In the genomic region with DNA sequence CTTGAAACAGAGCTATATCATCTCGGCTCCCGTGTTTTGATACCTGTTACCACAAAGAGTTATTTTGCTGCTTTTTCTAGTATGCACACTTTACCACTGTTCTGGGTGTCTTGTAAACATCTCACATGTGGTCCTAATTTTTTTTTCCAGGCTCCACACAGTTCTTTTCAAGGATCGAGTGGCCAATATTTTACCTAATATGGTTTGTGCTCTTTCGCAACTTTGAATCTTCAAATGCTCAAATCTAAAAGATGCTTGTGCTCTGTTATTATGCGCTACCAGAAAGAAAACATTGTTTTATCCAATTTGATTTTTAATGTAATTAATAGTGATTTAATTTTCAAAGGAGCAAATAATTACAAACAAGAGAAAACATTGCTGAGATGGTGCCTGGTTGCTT, we compare ENCODE assay signal across 26 cellular contexts. TPM values are rescaled to one million over a fixed set of nuclear protein-coding genes. Genes with fewer than 3 reads are reported as not detected.
DNase-seq lines count a peak whose midpoint lies in the region; ATAC-seq, FAIRE-seq and TF ChIP-seq lines count a peak whose summit lies in the region.
"Had no signal": no experiment of that assay in that cellular context is flagged by ENCODE, and none has a peak within 500 bp of the region (broad histone marks: within the 10 kb centered on the region; RNA-seq: fewer than 3 reads in every experiment).

No MANE protein-coding gene starts in this region.

- no peak overlapping the region for H3K9ac ChIP-seq in HepG2 (ENCODE audit: insufficient read depth, low read depth, low read length)
- H3K9ac ChIP-seq: BLaER1 treated with 17β-estradiol and CSF1 and Interleukin-3, amounts not matched to agents 10 nM and 100 nM had no signal

- no peaks in the 10 kb centered on the region for H3K27me3 ChIP-seq in HepG2 (ENCODE audit: control insufficient read depth in 1 of 2, insufficient read depth in 2 of 2, low read length in 2 of 2)
- H3K27me3 ChIP-seq in right lobe of liver = no peaks in the 10 kb centered on the region
- H3K27me3 ChIP-seq: BE2C; BLaER1 treated with 17β-estradiol and CSF1 and Interleukin-3, amounts not matched to agents 10 nM and 100 nM had no signal

- TF ChIP-seq EP300 in HepG2 (IDR thresholded peaks at IDR 0.05; ENCODE audit: low read depth in 2 of 2, low read length in 2 of 2) (no peak), HepG2 (CRISPR knock-in tag; IDR thresholded peaks at IDR 0.05; ENCODE audit: borderline replicate concordance) (no peak)

- 36% methylated on average over 5 of the region's 5 CpGs for WGBS in HepG2 (ENCODE audit: low lambda C conversion rate)
- 89% methylated on average over 5 of the region's 5 CpGs for WGBS in right lobe of liver (ENCODE audit: insufficient coverage, low coverage, low lambda C conversion rate, missing lambda C conversion rate)

- no peak for TF ChIP-seq CTCF in HepG2 (CRISPR knock-in tag; IDR thresholded peaks at IDR 0.05)
- no peak for TF ChIP-seq CTCF in right lobe of liver (IDR thresholded peaks at IDR 0.05)

- POLR2A ChIA-PET in HepG2 (lab: Yijun Ruan, JAX) = no interaction called here

- no peaks in the 10 kb centered on the region for H3K9me3 ChIP-seq in HepG2 (ENCODE audit: low read length)
- no peaks in the 10 kb centered on the region for H3K9me3 ChIP-seq in right lobe of liver
- H3K9me3 ChIP-seq: BE2C, HAP-1 had no signal

- no TSS peak for BruUV-seq in HepG2 (replicated peaks; lab: Mats Ljungman, UMichigan)

- TF ChIP-seq RAD21 in HepG2 (CRISPR knock-in tag; IDR thresholded peaks at IDR 0.05) = no peak

- H4K20me1 ChIP-seq in HepG2 (ENCODE audit: insufficient read depth, low read length) = no peaks in the 10 kb centered on the region
- H4K20me1 ChIP-seq: BLaER1 treated with 17β-estradiol and CSF1 and Interleukin-3, amounts not matched to agents 10 nM and 100 nM had no signal

- FAIRE-seq in HepG2 (lab: Jason Lieb, UNC) = no peak
- FAIRE-seq: A204.1, GM12891, GM18507, H54 had no signal

- H3K4me3 ChIP-seq in HepG2 (replicated peaks in 1 of 3; ENCODE audit: insufficient read depth in 1 of 3, low read depth in 2 of 3, low read length in 3 of 3) (no peak overlapping the region), right lobe of liver (no peak overlapping the region)
- H3K4me3 ChIP-seq: BLaER1 treated with 17β-estradiol and CSF1 and Interleukin-3, amounts not matched to agents 10 nM and 100 nM; HAP-1 had no signal

- H3K36me3 ChIP-seq in HepG2 (replicated peaks in 1 of 2; ENCODE audit: control insufficient read depth in 1 of 2, insufficient read depth in 2 of 2, low read length in 2 of 2) (no peaks in the 10 kb centered on the region), right lobe of liver (no peaks in the 10 kb centered on the region)
- H3K36me3 ChIP-seq: BE2C; BLaER1 treated with 17β-estradiol and CSF1 and Interleukin-3, amounts not matched to agents 10 nM and 100 nM; HAP-1 had no signal

- in situ Hi-C loops in HepG2 (cut with HindIII; ENCODE audit: extremely low pct_ligation_motif_present, low pct_unique_long_range_greater_than_20kb) = no loop called here

- H3K27ac ChIP-seq in HepG2 (ENCODE audit: extremely low read length, insufficient read depth, low read length) (no peak overlapping the region), right lobe of liver (no peak overlapping the region)
- H3K27ac ChIP-seq: 22Rv1; BLaER1 treated with 17β-estradiol and CSF1 and Interleukin-3, amounts not matched to agents 10 nM and 100 nM had no signal

- CTCF ChIA-PET in HepG2 (lab: Yijun Ruan, JAX; ENCODE audit: low intra/inter-chr PET ratio, low total read pairs) = no interaction called here

- ATAC-seq in HepG2 = no peak
- no peak for ATAC-seq in right lobe of liver
- ATAC-seq in sciatic nerve = peak; percentile 26
- ATAC-seq in HG02981 (IDR thresholded peaks at IDR 0.05; ENCODE audit: unreplicated experiment) = no peak

- no peak overlapping the region for H3K4me2 ChIP-seq in HepG2 (ENCODE audit: low read depth, low read length)
- H3K4me2 ChIP-seq: BLaER1 treated with 17β-estradiol and CSF1 and Interleukin-3, amounts not matched to agents 10 nM and 100 nM had no signal

- H3K4me1 ChIP-seq in HepG2 (ENCODE audit: insufficient read depth, low read length) (no peaks in the 10 kb centered on the region), right lobe of liver (no peaks in the 10 kb centered on the region)
- H3K4me1 ChIP-seq: BE2C, HAP-1 had no signal

- H3K79me2 ChIP-seq in HepG2 (ENCODE audit: insufficient read depth, low read length) = no peaks in the 10 kb centered on the region

- no peak for TF ChIP-seq POLR2A in HepG2 (IDR thresholded peaks at IDR 0.05; ENCODE audit: insufficient read depth in 1 of 2, low read depth in 2 of 2, low read length in 2 of 2)
- TF ChIP-seq POLR2A in right lobe of liver (IDR thresholded peaks at IDR 0.05) = no peak

- no peak for DNase-seq in HepG2 (ENCODE audit: low spot score)
- DNase-seq in right lobe of liver = no peak
- DNase-seq in fibroblast of gingiva (ENCODE audit: low read depth) = peak; percentile 25
- no peak for DNase-seq in sciatic nerve (ENCODE audit: low spot score)
- DNase-seq in SIG-M5 treated with dmso at 0.1 percent for 504 hours (lab: John Stamatoyannopoulos, UW; ENCODE audit: unreplicated experiment) = no peak
- DNase-seq: AML-193; BE2C; Calu3; CD4-positive, alpha-beta T cell; COR-L47; DMS53; DMS79 treated with DMSO at 0.1 percent for 48 hours; GF-D8; GOT3; HFFc6 had no signal

- intact Hi-C loops in HepG2 (cut with micrococcal nuclease; ENCODE audit: unreplicated experiment) (no loop called here), right lobe of liver (cut with DNase I) (no loop called here), sciatic nerve (cut with DNase I) (no loop called here)

- no peak overlapping the region for H2AFZ ChIP-seq in HepG2 (ENCODE audit: low read length)

TF ChIP-seq in HepG2, 621 proteins besides CTCF, POLR2A, EP300 and RAD21:
- peak; percentile 33; the same call in 1 of the 2 replicates for TF ChIP-seq CEBPB (IDR thresholded peaks at IDR 0.05; ENCODE audit: borderline replicate concordance, low read depth, low read length)
- no peak for TF ChIP-seq PPARG (CRISPR knock-in tag; conservative IDR thresholded peaks at IDR 0.05)

RNA-seq across cellular contexts. Expression of gene ENPP5, which starts 10.7 kb away (rescaled TPM):
- not detected in 2 replicates for total RNA-seq in HepG2 (2016; rRNA removed; fragmentation: Illumina TruSeq; extraction: Trizol)
- not detected in 2 replicates for total RNA-seq in HepG2 (2016; cell fraction: cytosol; rRNA removed; fragmentation: Illumina TruSeq; extraction: Trizol; ENCODE audit: low read depth)
- total RNA-seq in HepG2 (2016; cell fraction: insoluble cytoplasmic fraction; rRNA removed; fragmentation: Illumina TruSeq; extraction: Trizol) = not detected in 2 replicates
- total RNA-seq in HepG2 (2016; cell fraction: membrane; rRNA removed; fragmentation: Illumina TruSeq; extraction: Trizol) = not detected in 2 replicates
- total RNA-seq in HepG2 (2016; cell fraction: nucleus; rRNA removed; fragmentation: Illumina TruSeq; extraction: Trizol) = not detected in 2 replicates
- polyA plus RNA-seq in HepG2 (2011; rRNA removed) = not detected in 2 replicates
- not detected in 2 replicates for polyA plus RNA-seq in HepG2 (2011; cell fraction: cytosol; rRNA removed)
- polyA plus RNA-seq in HepG2 (2011; cell fraction: nucleus; rRNA removed) = not detected in 2 replicates
- polyA plus RNA-seq in HepG2 (2012) = not detected in 2 replicates
- polyA plus RNA-seq in HepG2 (2016; cell fraction: cytosol; fragmentation: Illumina TruSeq; extraction: Trizol; ENCODE audit: low read depth) = not detected in 2 replicates
- polyA plus RNA-seq in HepG2 (2016; cell fraction: insoluble cytoplasmic fraction; fragmentation: Illumina TruSeq; extraction: Trizol; ENCODE audit: low read depth) = not detected in 2 replicates
- not detected in 2 replicates for polyA plus RNA-seq in HepG2 (2016; cell fraction: membrane; fragmentation: Illumina TruSeq; extraction: Trizol; ENCODE audit: low read depth)
- not detected in 2 replicates for polyA plus RNA-seq in HepG2 (2016; cell fraction: nucleus; fragmentation: Illumina TruSeq; extraction: Trizol; ENCODE audit: insufficient read depth, low read depth)
- not detected in 2 replicates for polyA minus RNA-seq in HepG2 (2011; rRNA and poly(A)+ RNA removed; ENCODE audit: low replicate concordance)
- not detected in 2 replicates for polyA minus RNA-seq in HepG2 (2011; cell fraction: cytosol; rRNA and poly(A)+ RNA removed)
- polyA minus RNA-seq in HepG2 (2011; cell fraction: nucleus; rRNA and poly(A)+ RNA removed) = not detected in 2 replicates
- total RNA-seq in right lobe of liver = 1 to 10 TPM in 1 of 6 experiments, under 1 TPM in 5; 0.13 to 1.4 (median 0.34) TPM
- 1.9 TPM for total RNA-seq in sciatic nerve
- total RNA-seq: G401, HFFc6 had no signal
- polyA plus RNA-seq: AG04450, CD14-positive monocyte had no signal

RNA-seq across cellular contexts. Expression of gene ENPP4, which starts 30.3 kb away (rescaled TPM):
- total RNA-seq in HepG2 (2016; rRNA removed; fragmentation: Illumina TruSeq; extraction: Trizol) (0.34 and 0.38 TPM in 2 replicates), right lobe of liver (1 to 10 TPM; 3.9 to 8.2 (median 6.2) TPM), sciatic nerve (22.0 TPM)
- 0.09 TPM in 1 of 2 replicates, not detected in the other for total RNA-seq in HepG2 (2016; cell fraction: cytosol; rRNA removed; fragmentation: Illumina TruSeq; extraction: Trizol; ENCODE audit: low read depth)
- 0.21 and 0.43 TPM in 2 replicates for total RNA-seq in HepG2 (2016; cell fraction: insoluble cytoplasmic fraction; rRNA removed; fragmentation: Illumina TruSeq; extraction: Trizol)
- 0.03 and 0.12 TPM in 2 replicates for total RNA-seq in HepG2 (2016; cell fraction: membrane; rRNA removed; fragmentation: Illumina TruSeq; extraction: Trizol)
- 0.53 and 0.68 TPM in 2 replicates for total RNA-seq in HepG2 (2016; cell fraction: nucleus; rRNA removed; fragmentation: Illumina TruSeq; extraction: Trizol)
- polyA plus RNA-seq in HepG2 (2011; rRNA removed) = 0.04 and 0.10 TPM in 2 replicates
- 0.03 and 0.04 TPM in 2 replicates for polyA plus RNA-seq in HepG2 (2011; cell fraction: cytosol; rRNA removed)
- 0.05 TPM in 1 of 2 replicates, not detected in the other for polyA plus RNA-seq in HepG2 (2011; cell fraction: nucleus; rRNA removed)
- polyA plus RNA-seq in HepG2 (2012) = 0.05 and 0.12 TPM in 2 replicates
- polyA plus RNA-seq in HepG2 (2016; cell fraction: cytosol; fragmentation: Illumina TruSeq; extraction: Trizol; ENCODE audit: low read depth) = 0.02 TPM in 1 of 2 replicates, not detected in the other
- 0.21 and 0.23 TPM in 2 replicates for polyA plus RNA-seq in HepG2 (2016; cell fraction: insoluble cytoplasmic fraction; fragmentation: Illumina TruSeq; extraction: Trizol; ENCODE audit: low read depth)
- 0.06 and 0.09 TPM in 2 replicates for polyA plus RNA-seq in HepG2 (2016; cell fraction: membrane; fragmentation: Illumina TruSeq; extraction: Trizol; ENCODE audit: low read depth)
- polyA plus RNA-seq in HepG2 (2016; cell fraction: nucleus; fragmentation: Illumina TruSeq; extraction: Trizol; ENCODE audit: insufficient read depth, low read depth) = 0.38 and 0.59 TPM in 2 replicates
- not detected in 2 replicates for polyA minus RNA-seq in HepG2 (2011; rRNA and poly(A)+ RNA removed; ENCODE audit: low replicate concordance)
- not detected in 2 replicates for polyA minus RNA-seq in HepG2 (2011; cell fraction: cytosol; rRNA and poly(A)+ RNA removed)
- 0.12 TPM in 1 of 2 replicates, not detected in the other for polyA minus RNA-seq in HepG2 (2011; cell fraction: nucleus; rRNA and poly(A)+ RNA removed)
- total RNA-seq: G401 had no signal
